11 cellular contexts compared by ENCODE assay signal in the genomic region with DNA sequence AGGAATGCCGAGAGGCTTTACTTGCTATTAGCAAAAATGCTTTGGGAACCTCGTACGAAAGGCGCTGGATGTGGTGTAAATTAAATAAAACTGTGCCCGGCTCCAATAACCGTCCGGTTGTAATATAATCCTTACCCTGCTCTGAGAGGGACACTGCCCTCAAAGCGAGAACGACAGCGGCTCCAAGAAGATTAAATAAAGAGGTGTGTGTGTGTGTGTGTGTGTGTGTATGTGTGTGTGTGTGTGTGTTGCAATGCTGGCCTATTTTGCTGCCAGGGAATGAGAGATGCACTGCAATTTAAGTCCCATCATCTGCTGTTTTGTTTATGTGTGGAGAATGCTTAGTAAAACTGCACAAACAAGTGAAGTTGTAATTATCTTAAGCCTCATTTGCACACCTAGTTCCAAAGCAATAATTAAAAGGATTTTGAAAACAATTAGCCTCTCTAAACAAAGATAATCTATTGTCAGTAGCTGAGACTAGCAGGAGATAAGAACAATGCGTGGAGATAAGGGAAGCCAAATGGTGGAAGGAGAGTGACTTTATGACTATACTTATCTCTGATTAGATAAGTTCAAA. TPM values are rescaled to one million over a fixed set of nuclear protein-coding genes. Genes with fewer than 3 reads are reported as not detected.
DNase-seq lines count a peak whose midpoint lies in the region; ATAC-seq, FAIRE-seq and TF ChIP-seq lines count a peak whose summit lies in the region.
"Had no signal": no experiment of that assay in that cellular context is flagged by ENCODE, and none has a peak within 500 bp of the region (broad histone marks: within the 10 kb centered on the region; RNA-seq: fewer than 3 reads in every experiment).

No MANE protein-coding gene starts in this region.

- peak overlapping the region; percentile 64 for H3K4me3 ChIP-seq in GM23338
- H3K4me3 ChIP-seq in bronchial epithelial cell (ENCODE audit: low read depth, low read length), result peak overlapping the region; percentile 87

- ATAC-seq in GM23338, result no peak
- ATAC-seq in HG03095 (IDR thresholded peaks at IDR 0.05; ENCODE audit: unreplicated experiment), result no peak
- no peak for ATAC-seq in HG02678 (IDR thresholded peaks at IDR 0.05; ENCODE audit: unreplicated experiment)

- H3K9me3 Mint-ChIP-seq in GM23338 (peaks cover 3% of the 10 kb centered on the region; the same call in 1 of the 3 replicates), osteocyte (ENCODE audit: unreplicated experiment) (no peaks in the 10 kb centered on the region)

- no peak for DNase-seq in GM23338 (ENCODE audit: low spot score)
- peak; percentile 76 for DNase-seq in NCI-H2107 (lab: John Stamatoyannopoulos, UW)
- DNase-seq in bronchial epithelial cell (ENCODE audit: low read depth), result peak; percentile 22
- no peak for DNase-seq in osteocyte (ENCODE audit: extremely low spot score, unreplicated experiment)
- no peak for DNase-seq in AML-193 (lab: John Stamatoyannopoulos, UW)
- no peak for DNase-seq in D341Med (ENCODE audit: low spot score)
- DNase-seq: activated naive CD8-positive, alpha-beta T cell treated with anti-CD3 and anti-CD28 coated beads, Interleukin-2, amount 10 ng/mL, durations not matched to agents 7 days and 5 days; pancreas had no signal

- no peaks in the 10 kb centered on the region for H3K9me2 ChIP-seq in GM23338 (ENCODE audit: insufficient read depth)

- peaks cover 34% of the 10 kb centered on the region for H3F3A ChIP-seq in GM23338 (replicated peaks; ENCODE audit: low read depth)

- no peak for FAIRE-seq in bronchial epithelial cell (lab: Jason Lieb, UNC)
- FAIRE-seq: GM12891, pancreas had no signal

- H3K4me1 ChIP-seq in GM23338 (ENCODE audit: insufficient read depth), result peaks cover 82% of the 10 kb centered on the region

- no peaks in the 10 kb centered on the region for H3K36me3 ChIP-seq in GM23338 (ENCODE audit: insufficient read depth)
- no peaks in the 10 kb centered on the region for H3K36me3 ChIP-seq in bronchial epithelial cell (ENCODE audit: control insufficient read depth, insufficient read depth, low read length)
- H3K36me3 ChIP-seq: pancreas had no signal

- H3K27ac ChIP-seq in GM23338 (ENCODE audit: low read depth), result no peak overlapping the region
- H3K27ac ChIP-seq: pancreas had no signal

- H3K4me1 Mint-ChIP-seq in GM23338 (peaks cover 69% of the 10 kb centered on the region), osteocyte (ENCODE audit: unreplicated experiment) (peaks cover 50% of the 10 kb centered on the region)

- H3K27me3 ChIP-seq in GM23338 (ENCODE audit: insufficient read depth) (peaks cover 100% of the 10 kb centered on the region), bronchial epithelial cell (ENCODE audit: control insufficient read depth, insufficient read depth, low read length) (no peaks in the 10 kb centered on the region)

- H3K4me3 Mint-ChIP-seq in GM23338, result peak overlapping the region; percentile 73
- H3K4me3 Mint-ChIP-seq in osteocyte (ENCODE audit: unreplicated experiment), result peak overlapping the region; percentile 99

- H4K20me1 ChIP-seq in GM23338 (replicated peaks; ENCODE audit: insufficient read depth), result peaks cover 19% of the 10 kb centered on the region

- H3K27me3 Mint-ChIP-seq in GM23338 (ENCODE audit: insufficient read depth, low read depth, poor library complexity) (peaks cover 99% of the 10 kb centered on the region), osteocyte (ENCODE audit: unreplicated experiment) (no peaks in the 10 kb centered on the region)

- H3K36me3 Mint-ChIP-seq in GM23338 (ENCODE audit: low read depth) (no peaks in the 10 kb centered on the region; the same call in 2 of the 3 replicates), osteocyte (ENCODE audit: unreplicated experiment) (peaks cover 30% of the 10 kb centered on the region)
- H3K36me3 Mint-ChIP-seq: activated naive CD8-positive, alpha-beta T cell treated with anti-CD3 and anti-CD28 coated beads, Interleukin-2, amount 10 ng/mL, durations not matched to agents 7 days and 5 days had no signal

- no peak for TF ChIP-seq CTCF in GM23338 (conservative IDR thresholded peaks at IDR 0.05; ENCODE audit: low read depth in 2 of 2)
- no peak for TF ChIP-seq CTCF in bronchial epithelial cell (IDR thresholded peaks at IDR 0.05; ENCODE audit: insufficient read depth, low read length, severe bottlenecking)
- TF ChIP-seq CTCF in osteocyte (IDR thresholded peaks at IDR 0.05), result no peak

- H3K4me2 ChIP-seq in GM23338, result peak overlapping the region; percentile 80

- H3K27ac Mint-ChIP-seq in GM23338 (no peak overlapping the region), osteocyte (ENCODE audit: unreplicated experiment) (peak overlapping the region; percentile 99)
- H3K27ac Mint-ChIP-seq: activated naive CD8-positive, alpha-beta T cell treated with anti-CD3 and anti-CD28 coated beads, Interleukin-2, amount 10 ng/mL, durations not matched to agents 7 days and 5 days had no signal

- no peaks in the 10 kb centered on the region for H3K79me2 ChIP-seq in GM23338 (replicated peaks; ENCODE audit: insufficient read depth)

- no peak overlapping the region for H2AFZ ChIP-seq in GM23338

TF ChIP-seq in GM23338, 12 proteins besides CTCF, POLR2A, EP300 and RAD21:
- peak; percentile 88 for TF ChIP-seq EZH2 (IDR thresholded peaks at IDR 0.05; ENCODE audit: low read depth, unreplicated experiment)
- TF ChIP-seq ETS1 (IDR thresholded peaks at IDR 0.05), result no peak

RNA-seq across cellular contexts. Expression of gene SIX1, which starts 1.2 kb away (rescaled TPM):
- 0.35 and 0.78 TPM in 2 replicates for total RNA-seq in GM23338 (2014; rRNA removed; shearing (Covaris generic))
- 0.66 and 0.71 TPM in 2 replicates for polyA plus RNA-seq in GM23338 (2016; fragmentation: Nextera tagmentation; extraction: Ambion mirVana)
- total RNA-seq in bronchial epithelial cell (5.3 and 6.5 TPM in 2 replicates), osteocyte (339 and 340 TPM in 2 replicates)
- total RNA-seq: activated naive CD8-positive, alpha-beta T cell treated with anti-CD3 and anti-CD28 coated beads, Interleukin-2, amount 10 ng/mL, durations not matched to agents 7 days and 5 days had no signal

Comparison
In these comparisons a context has a peak if more than half of its experiments do, and no peak if none do; other contexts are left out.
1. DNase-seq: peak in NCI-H2107 (single experiment) and bronchial epithelial cell (single experiment); none in GM23338 (single experiment), osteocyte (single experiment), AML-193 (0 of 2) and D341Med (single experiment).
2. RNA of gene SIX1, which starts 1.2 kb away (total RNA-seq): 339 to 340 TPM in osteocyte; 5.3 to 6.5 TPM in bronchial epithelial cell and 0.35 to 0.78 TPM in GM23338; every median in the first group is over 10 times any median in the second.